Comparison of ENCODE assay signal across 10 cellular contexts in genomic region chr13:102680842-102681725, GRCh38. TPM values are rescaled to one million over a fixed set of nuclear protein-coding genes. Genes with fewer than 3 reads are reported as not detected.
DNase-seq lines count a peak whose midpoint lies in the region; ATAC-seq, FAIRE-seq and TF ChIP-seq lines count a peak whose summit lies in the region.
"Had no signal": no experiment of that assay in that cellular context is flagged by ENCODE, and none has a peak within 500 bp of the region (broad histone marks: within the 10 kb centered on the region; RNA-seq: fewer than 3 reads in every experiment).

No MANE protein-coding gene starts in this region.

- no peaks in the 10 kb centered on the region for H3K27me3 ChIP-seq in naive thymus-derived CD4-positive, alpha-beta T cell (ENCODE audit: control insufficient read depth in 2 of 2, insufficient read depth in 2 of 2, low read length in 2 of 2)

- POLR2A ChIA-PET in WTC11 (lab: Charles Lee), result no interaction called here
- POLR2A ChIA-PET in naive thymus-derived CD4-positive, alpha-beta T cell (lab: Charles Lee), result interaction anchor here (0.6 to 1.0 kb wide), 4 partner anchors 20 to 92 kb away, joined by 3 to 4 read pairs (median 3); no protein-coding TSS in a partner anchor

- peaks cover 0 to 31% (median 0%) of the 10 kb centered on the region in 3 experiments for H3K36me3 ChIP-seq in naive thymus-derived CD4-positive, alpha-beta T cell (ENCODE audit: control insufficient read depth in 2 of 3, insufficient read depth in 3 of 3, low read length in 3 of 3)

- no peak for FAIRE-seq in urothelium cell line (lab: Jason Lieb, UNC)
- FAIRE-seq: keratinocyte had no signal

- H3K4me1 ChIP-seq in naive thymus-derived CD4-positive, alpha-beta T cell (ENCODE audit: control insufficient read depth in 2 of 2, insufficient read depth in 2 of 2, low read length in 2 of 2), result peaks cover 0 to under 1% of the 10 kb centered on the region in 2 donors

- CTCF ChIA-PET in WTC11 (lab: Charles Lee), result interaction anchor here (0.8 kb wide), 1 partner anchor 13 kb away, joined by 3 read pairs; no protein-coding TSS in a partner anchor
- CTCF ChIA-PET in naive thymus-derived CD4-positive, alpha-beta T cell (lab: Charles Lee), result no interaction called here

- no peak overlapping the region for H3K4me3 ChIP-seq in naive thymus-derived CD4-positive, alpha-beta T cell (ENCODE audit: low read length)

- no peaks in the 10 kb centered on the region for H3K27me3 Mint-ChIP-seq in WTC11 (ENCODE audit: low read depth)
- no peaks in the 10 kb centered on the region for H3K27me3 Mint-ChIP-seq in naive thymus-derived CD4-positive, alpha-beta T cell

- no peaks in the 10 kb centered on the region for H3K4me1 Mint-ChIP-seq in WTC11
- peaks cover 14 to 33% (median 21%) of the 10 kb centered on the region in 7 donors for H3K4me1 Mint-ChIP-seq in naive thymus-derived CD4-positive, alpha-beta T cell

- TF ChIP-seq CTCF in WTC11 (IDR thresholded peaks at IDR 0.05), result no peak

- DNase-seq in WTC11 (ENCODE audit: low spot score), result no peak
- DNase-seq in naive thymus-derived CD4-positive, alpha-beta T cell, result peak in 5 of 9 donors; percentile 2 to 37 (median 34)
- no peak for DNase-seq in urothelium cell line (ENCODE audit: low spot score)
- no peak for DNase-seq in left colon
- no peak for DNase-seq in middle frontal gyrus (ENCODE audit: extremely low spot score, low spot score)
- DNase-seq: stimulated activated CD4-positive, alpha-beta T cell treated with anti-CD3 and anti-CD28 coated beads, Interleukin-15, amount 100 ng/mL, for 24 hours had no signal

- H3K9me3 Mint-ChIP-seq in WTC11, result no peaks in the 10 kb centered on the region
- H3K9me3 Mint-ChIP-seq in naive thymus-derived CD4-positive, alpha-beta T cell, result no peaks in the 10 kb centered on the region

- intact Hi-C loops in naive thymus-derived CD4-positive, alpha-beta T cell (cut with micrococcal nuclease), result loop anchor here (2.0 to 5.0 kb wide), 5 partner anchors 84 to 166 kb away; partner anchors contain the start of genes ERCC5 (in 2 of the 2), TEX30 (in 1 of the 2) and TPP2 (in 1 of the 2)
- intact Hi-C loops in left colon (cut with DNase I, micrococcal nuclease), result no loop called here

- H3K27ac Mint-ChIP-seq in WTC11, result peak overlapping the region; percentile 50
- H3K27ac Mint-ChIP-seq in naive thymus-derived CD4-positive, alpha-beta T cell, result peak overlapping the region; percentile 14 to 81 (median 58)

- peak; percentile 52 for ATAC-seq in GM18511 (IDR thresholded peaks at IDR 0.05; ENCODE audit: unreplicated experiment)
- peak; percentile 38 for ATAC-seq in HG02981 (IDR thresholded peaks at IDR 0.05; ENCODE audit: unreplicated experiment)
- ATAC-seq in WTC11, result peak; percentile 33
- ATAC-seq in naive thymus-derived CD4-positive, alpha-beta T cell, result peak; percentile 74
- no peak for ATAC-seq in left colon
- ATAC-seq in GM18517 (IDR thresholded peaks at IDR 0.05; ENCODE audit: unreplicated experiment), result no peak

- no peaks in the 10 kb centered on the region for H3K9me3 ChIP-seq in naive thymus-derived CD4-positive, alpha-beta T cell (ENCODE audit: control insufficient read depth in 2 of 3, low read length in 3 of 3)

- no peak overlapping the region for H3K4me3 Mint-ChIP-seq in WTC11
- H3K4me3 Mint-ChIP-seq in naive thymus-derived CD4-positive, alpha-beta T cell, result peak overlapping the region in 2 of 10 donors; percentile 5 to 57

- H3K36me3 Mint-ChIP-seq in WTC11, result peaks cover 23% of the 10 kb centered on the region
- peaks cover 9 to 32% (median 21%) of the 10 kb centered on the region in 5 donors for H3K36me3 Mint-ChIP-seq in naive thymus-derived CD4-positive, alpha-beta T cell

- H3K27ac ChIP-seq in naive thymus-derived CD4-positive, alpha-beta T cell (ENCODE audit: low read depth, low read length), result no peak overlapping the region

TF ChIP-seq in WTC11, 78 proteins besides CTCF, POLR2A, EP300 and RAD21:
- no peak for TF ChIP-seq ATF6 (CRISPR knock-in tag; IDR thresholded peaks at IDR 0.05)
- peak; percentile 36; the same call in 1 of the 2 replicates for TF ChIP-seq AR (CRISPR knock-in tag; IDR thresholded peaks at IDR 0.05)
TF ChIP-seq in WTC11: peak in this region for 1.

RNA-seq across cellular contexts. Expression of gene METTL21C, which starts 13.8 kb away (rescaled TPM):
- total RNA-seq in WTC11 (2021), result not detected in 3 replicates
- total RNA-seq in naive thymus-derived CD4-positive, alpha-beta T cell, result not detected
- polyA plus RNA-seq in naive thymus-derived CD4-positive, alpha-beta T cell, result not detected
- not detected for total RNA-seq in left colon
- polyA plus RNA-seq: keratinocyte had no signal

Comparison
In these comparisons a context has a peak if more than half of its experiments do, and no peak if none do; other contexts are left out.
1. ATAC-seq: peak in GM18511 (single experiment), HG02981 (single experiment), WTC11 (single experiment) and naive thymus-derived CD4-positive, alpha-beta T cell (single experiment); none in left colon (single experiment) and GM18517 (single experiment).
2. DNase-seq: peak in naive thymus-derived CD4-positive, alpha-beta T cell (5 of 9); none in WTC11 (single experiment), urothelium cell line (single experiment), left colon (0 of 2) and middle frontal gyrus (single experiment).
3. intact Hi-C loops: an anchor here in naive thymus-derived CD4-positive, alpha-beta T cell (2.0 to 5.0 kb wide); none called in left colon.